In the genomic region with DNA sequence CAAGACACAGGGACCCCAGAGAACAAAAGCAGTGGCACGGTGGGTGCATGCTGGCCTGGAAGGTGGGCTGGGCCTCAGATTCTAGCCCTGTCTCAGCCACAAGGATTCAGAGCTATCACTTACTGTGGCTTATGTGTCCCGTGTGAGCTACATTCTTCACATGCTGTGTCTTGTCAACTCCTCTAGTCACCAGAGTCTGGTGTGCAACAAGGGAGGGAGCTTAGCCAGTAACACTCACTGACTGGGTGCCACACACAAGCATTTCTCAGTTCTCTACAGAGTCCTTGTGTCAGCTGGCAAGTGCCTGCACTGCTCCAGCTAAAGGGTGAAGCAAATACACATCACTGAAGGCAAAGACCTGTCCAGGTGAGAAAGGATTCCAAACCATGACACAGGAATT, we compare ENCODE assay signal across 18 cellular contexts.
A peak's percentile ranks its signal among the peaks of the same experiment; 100 is the strongest.
DNase-seq lines count a peak whose midpoint lies in the region; ATAC-seq, FAIRE-seq and TF ChIP-seq lines count a peak whose summit lies in the region.
"Had no signal": no experiment of that assay in that cellular context is flagged by ENCODE, and none has a peak within 500 bp of the region (broad histone marks: within the 10 kb centered on the region; RNA-seq: fewer than 3 reads in every experiment).

No MANE protein-coding gene starts in this region.

- TF ChIP-seq EP300 in esophagus muscularis mucosa (IDR thresholded peaks at IDR 0.05): no peak

- no peak overlapping the region for H3K4ac ChIP-seq in mesenchymal stem cell (ENCODE audit: low read depth in 1 of 2, low read length in 2 of 2)

- H2BK12ac ChIP-seq in mesenchymal stem cell (ENCODE audit: low read length in 2 of 2): no peak overlapping the region

- no peak overlapping the region for H2AFZ ChIP-seq in mesenchymal stem cell (ENCODE audit: low read depth, low read length)
- H2AFZ ChIP-seq: GM23248 had no signal

- H4K8ac ChIP-seq in mesenchymal stem cell (ENCODE audit: low read length): no peak overlapping the region

- H3K4me1 ChIP-seq in esophagus muscularis mucosa: peaks cover 0 to 7% (median 2%) of the 10 kb centered on the region in 4 donors
- H3K4me1 ChIP-seq in mesenchymal stem cell (ENCODE audit: control insufficient read depth, insufficient read depth, low read depth, low read length): no peaks in the 10 kb centered on the region

- peak overlapping the region in 1 of 2 experiments; percentile 46 for H3K23ac ChIP-seq in mesenchymal stem cell (ENCODE audit: low read length in 2 of 2)

- DNase-seq in bronchial epithelial cell (ENCODE audit: low read depth) (peak; percentile 59), esophagus muscularis mucosa (ENCODE audit: extremely low spot score) (peak; percentile 47), mesenchymal stem cell (no peak), cerebellar cortex (ENCODE audit: low spot score) (no peak), COR-L47 (lab: John Stamatoyannopoulos, UW) (no peak)
- DNase-seq: C1 segment of cervical spinal cord; Caco-2; CD4-positive, alpha-beta memory T cell; DMS153; DND-41; GM23248; H7; HCEC 1CT had no signal

- H3K18ac ChIP-seq in mesenchymal stem cell (ENCODE audit: low read depth in 1 of 2, low read length in 2 of 2): no peak overlapping the region

- FAIRE-seq in bronchial epithelial cell (lab: Jason Lieb, UNC): peak; percentile 90
- FAIRE-seq: G401.6, GM12892, GM19239, H1 had no signal

- H3K9me3 ChIP-seq in esophagus muscularis mucosa (no peaks in the 10 kb centered on the region), mesenchymal stem cell (ENCODE audit: control insufficient read depth, low read length) (no peaks in the 10 kb centered on the region)
- H3K9me3 ChIP-seq: Caco-2 had no signal

- H2BK15ac ChIP-seq in mesenchymal stem cell (ENCODE audit: low read depth, poor library complexity, severe bottlenecking): no peak overlapping the region

- no peaks in the 10 kb centered on the region for H3K27me3 ChIP-seq in bronchial epithelial cell (ENCODE audit: control insufficient read depth, insufficient read depth, low read length)
- H3K27me3 ChIP-seq in esophagus muscularis mucosa: no peaks in the 10 kb centered on the region
- H3K27me3 ChIP-seq in mesenchymal stem cell (ENCODE audit: control insufficient read depth in 1 of 2, insufficient read depth in 1 of 2, low read length in 2 of 2): no peaks in the 10 kb centered on the region

- TF ChIP-seq CTCF in bronchial epithelial cell (IDR thresholded peaks at IDR 0.05; ENCODE audit: insufficient read depth, low read length, severe bottlenecking): no peak
- TF ChIP-seq CTCF in esophagus muscularis mucosa (IDR thresholded peaks at IDR 0.05): no peak

- H3K9ac ChIP-seq in mesenchymal stem cell (ENCODE audit: low read length): no peak overlapping the region
- H3K9ac ChIP-seq: GM23248 had no signal

- intact Hi-C loops in esophagus muscularis mucosa (cut with DNase I): no loop called here

- no peaks in the 10 kb centered on the region for H3K79me1 ChIP-seq in mesenchymal stem cell (replicated peaks; ENCODE audit: low read length, poor library complexity, severe bottlenecking)

- H2BK120ac ChIP-seq in mesenchymal stem cell (ENCODE audit: low read depth, low read length): no peak overlapping the region

- H3K36me3 ChIP-seq in bronchial epithelial cell (ENCODE audit: control insufficient read depth, insufficient read depth, low read length) (no peaks in the 10 kb centered on the region), esophagus muscularis mucosa (no peaks in the 10 kb centered on the region), mesenchymal stem cell (ENCODE audit: control insufficient read depth in 1 of 2, insufficient read depth in 2 of 2, low read depth in 1 of 2, low read length in 2 of 2) (no peaks in the 10 kb centered on the region)

- H3K27ac ChIP-seq in esophagus muscularis mucosa (replicated peaks in 1 of 4): no peak overlapping the region
- no peak overlapping the region for H3K27ac ChIP-seq in mesenchymal stem cell (ENCODE audit: low read length, poor library complexity, severe bottlenecking)
- H3K27ac ChIP-seq: GM23248 had no signal

- H3K4me2 ChIP-seq in mesenchymal stem cell (ENCODE audit: low read length, poor library complexity, severe bottlenecking): no peak overlapping the region

- no peak overlapping the region for H2BK5ac ChIP-seq in mesenchymal stem cell (ENCODE audit: low read depth, low read length, poor library complexity, severe bottlenecking)

- no peak overlapping the region for H2AK5ac ChIP-seq in mesenchymal stem cell (ENCODE audit: low read length, severe bottlenecking)

- H3K4me3 ChIP-seq in bronchial epithelial cell (ENCODE audit: low read depth, low read length) (no peak overlapping the region), esophagus muscularis mucosa (no peak overlapping the region), mesenchymal stem cell (ENCODE audit: insufficient read depth in 1 of 2, low read depth in 1 of 2, low read length in 2 of 2) (no peak overlapping the region)
- H3K4me3 ChIP-seq: GM23248 had no signal

- H3K14ac ChIP-seq in mesenchymal stem cell (ENCODE audit: low read length in 2 of 2): no peak overlapping the region

- peak overlapping the region; percentile 73 for H4K91ac ChIP-seq in mesenchymal stem cell (ENCODE audit: low read length)

- 79% methylated on average over 2 of the region's 2 CpGs for WGBS in esophagus muscularis mucosa
- WGBS in mesenchymal stem cell: 82% methylated on average over 2 of the region's 2 CpGs

- no peak for TF ChIP-seq POLR2A in esophagus muscularis mucosa (IDR thresholded peaks at IDR 0.05; ENCODE audit: low read depth)

- no peak for ATAC-seq in GM18520 (IDR thresholded peaks at IDR 0.05; ENCODE audit: unreplicated experiment)

Comparison
In these comparisons a context has a peak if more than half of its experiments do, and no peak if none do; other contexts are left out.
1. DNase-seq: peak in bronchial epithelial cell (single experiment) and esophagus muscularis mucosa (single experiment); none in mesenchymal stem cell (single experiment), cerebellar cortex (single experiment) and COR-L47 (single experiment).